ENCODE assay signal across 17 cellular contexts in genomic region chr18:21912339-21913239, GRCh38.
DNase-seq lines count a peak whose midpoint lies in the region; ATAC-seq, FAIRE-seq and TF ChIP-seq lines count a peak whose summit lies in the region.
"Had no signal": no experiment of that assay in that cellular context is flagged by ENCODE, and none has a peak within 500 bp of the region (broad histone marks: within the 10 kb centered on the region; RNA-seq: fewer than 3 reads in every experiment).

No MANE protein-coding gene starts in this region.

- no peak overlapping the region for H3K27ac ChIP-seq in HCT116 (ENCODE audit: low read depth, low read length)
- no peak overlapping the region for H3K27ac ChIP-seq in K562 (ENCODE audit: extremely low read depth, low read depth, low read length)
- no peak overlapping the region for H3K27ac ChIP-seq in HepG2 (ENCODE audit: extremely low read length, insufficient read depth, low read length)
- no peak overlapping the region for H3K27ac ChIP-seq in OCI-LY7 (ENCODE audit: low read depth, low read length, poor library complexity, severe bottlenecking)

- H3K4me3 Mint-ChIP-seq in activated naive CD8-positive, alpha-beta T cell treated with anti-CD3 and anti-CD28 coated beads for 36 hours, result no peak overlapping the region
- H3K4me3 Mint-ChIP-seq: activated naive CD4-positive, alpha-beta T cell treated with anti-CD3 and anti-CD28 coated beads for 36 hours; B cell; brain; natural killer cell treated with Interleukin-12 subunit alpha and Interleukin-12 subunit beta and Interleukin-15 and Interleukin-18, amount 100 ng/mL, for 72 hours had no signal

- ATAC-seq in HCT116 (peak; percentile 66), K562 (0 out of 3 replicates have a peak, but pooled peaks have one; percentile 47), HepG2 (peak; percentile 51)

- intact Hi-C loops in HCT116 (cut with micrococcal nuclease), result loop anchor here (5.0 to 10.0 kb wide), 2 partner anchors 462 to 885 kb away; no protein-coding TSS in a partner anchor
- intact Hi-C loops in K562 (cut with micrococcal nuclease), result loop anchor here (5.0 kb wide), 1 partner anchor 650 kb away; no protein-coding TSS in a partner anchor
- intact Hi-C loops in HepG2 (cut with micrococcal nuclease; ENCODE audit: unreplicated experiment), result loop anchor here (1.0 to 10.0 kb wide), 3 partner anchors 45 to 256 kb away; no protein-coding TSS in a partner anchor
- intact Hi-C loops in OCI-LY7 (cut with micrococcal nuclease; ENCODE audit: unreplicated experiment), result loop anchor here (5.0 kb wide), 1 partner anchor 45 kb away; no protein-coding TSS in a partner anchor

- no peaks in the 10 kb centered on the region for H3K9me3 ChIP-seq in HCT116 (ENCODE audit: control insufficient read depth in 1 of 2, insufficient read depth in 1 of 2, low read depth in 1 of 2, low read length in 2 of 2)
- no peaks in the 10 kb centered on the region for H3K9me3 ChIP-seq in K562 (replicated peaks; ENCODE audit: control insufficient read depth, insufficient read depth, low read depth, low read length)
- H3K9me3 ChIP-seq in HepG2 (ENCODE audit: low read length), result no peaks in the 10 kb centered on the region
- no peaks in the 10 kb centered on the region for H3K9me3 ChIP-seq in OCI-LY7 (ENCODE audit: low read length)

- RAD21 ChIA-PET in HCT116 (lab: Charles Lee; ENCODE audit: low non-redundant PET in 1 of 2, low total read pairs in 2 of 2, uncharacterized antibody in 2 of 2, unreplicated experiment in 2 of 2), result no interaction called here

- no peaks in the 10 kb centered on the region for H4K20me1 ChIP-seq in HCT116 (ENCODE audit: insufficient read depth)
- no peaks in the 10 kb centered on the region for H4K20me1 ChIP-seq in K562 (replicated peaks; ENCODE audit: control insufficient read depth, insufficient read depth, low read length)
- H4K20me1 ChIP-seq in HepG2 (ENCODE audit: insufficient read depth, low read length), result no peaks in the 10 kb centered on the region
- no peaks in the 10 kb centered on the region; the same call in 1 of the 2 replicates for H4K20me1 ChIP-seq in OCI-LY7 (ENCODE audit: insufficient read depth, low read length)

- H3K36me3 ChIP-seq in HCT116 (ENCODE audit: control insufficient read depth in 1 of 2, insufficient read depth in 2 of 2, low read length in 2 of 2) (no peaks in the 10 kb centered on the region), K562 (ENCODE audit: control insufficient read depth, insufficient read depth, low read length) (no peaks in the 10 kb centered on the region), HepG2 (replicated peaks in 1 of 2; ENCODE audit: control insufficient read depth in 1 of 2, insufficient read depth in 2 of 2, low read length in 2 of 2) (no peaks in the 10 kb centered on the region), OCI-LY7 (ENCODE audit: insufficient read depth, low read length) (no peaks in the 10 kb centered on the region)

- H3K9me2 ChIP-seq in HCT116 (ENCODE audit: insufficient read depth) (no peaks in the 10 kb centered on the region), OCI-LY7 (ENCODE audit: insufficient read depth, low read length) (no peaks in the 10 kb centered on the region)

- H2AFZ ChIP-seq in HCT116 (ENCODE audit: low read depth, low read length, poor library complexity, severe bottlenecking) (no peak overlapping the region), K562 (ENCODE audit: low read depth, low read length) (no peak overlapping the region), HepG2 (ENCODE audit: low read length) (no peak overlapping the region), OCI-LY7 (ENCODE audit: low read length) (no peak overlapping the region)

- FAIRE-seq in K562 (lab: Jason Lieb, UNC), result no peak
- no peak for FAIRE-seq in HepG2 (lab: Jason Lieb, UNC)

- peak; percentile 33 for DNase-seq in D341Med (ENCODE audit: low spot score)
- no peak for DNase-seq in HCT116 (ENCODE audit: low read depth, low spot score)
- no peak for DNase-seq in K562 (ENCODE audit: extremely low read depth in 1 of 4, low spot score in 3 of 4)
- DNase-seq in HepG2 (ENCODE audit: low spot score), result no peak
- DNase-seq in T-helper 2 cell, result no peak
- DNase-seq in activated naive CD8-positive, alpha-beta T cell treated with anti-CD3 and anti-CD28 coated beads for 36 hours, result no peak
- no peak for DNase-seq in OCI-LY7 (ENCODE audit: low spot score)
- DNase-seq: activated CD4-positive, alpha-beta T cell treated with anti-CD3 and anti-CD28 coated beads for 4 hours; activated CD8-positive, alpha-beta memory T cell treated with anti-CD3 and anti-CD28 coated beads, Interleukin-2, amount 50 U/mL, for 4 hours; activated naive CD4-positive, alpha-beta T cell treated with anti-CD3 and anti-CD28 coated beads for 36 hours; NCI-H2081 treated with DMSO at 0.1 percent for 48 hours; NCI-H748 treated with DMSO at 0.1 percent for 48 hours; retina; SHP77 treated with DMSO at 0.1 percent for 48 hours had no signal

- H3K9me1 ChIP-seq in K562 (ENCODE audit: control insufficient read depth, insufficient read depth, low read length), result no peaks in the 10 kb centered on the region

- H3K9ac ChIP-seq in HCT116 (ENCODE audit: low read length) (no peak overlapping the region), K562 (ENCODE audit: insufficient read depth in 1 of 2, low read depth in 2 of 2, low read length in 2 of 2) (no peak overlapping the region), HepG2 (ENCODE audit: insufficient read depth, low read depth, low read length) (no peak overlapping the region)

- no peak overlapping the region for H3K27ac Mint-ChIP-seq in activated naive CD8-positive, alpha-beta T cell treated with anti-CD3 and anti-CD28 coated beads for 36 hours
- H3K27ac Mint-ChIP-seq: activated naive CD4-positive, alpha-beta T cell treated with anti-CD3 and anti-CD28 coated beads for 36 hours; B cell; brain; natural killer cell treated with Interleukin-12 subunit alpha and Interleukin-12 subunit beta and Interleukin-15 and Interleukin-18, amount 100 ng/mL, for 72 hours had no signal

- peaks cover 12% of the 10 kb centered on the region for H3K27me3 Mint-ChIP-seq in activated naive CD8-positive, alpha-beta T cell treated with anti-CD3 and anti-CD28 coated beads for 36 hours
- H3K27me3 Mint-ChIP-seq: brain had no signal

- TF ChIP-seq POLR2A in HCT116 (IDR thresholded peaks at IDR 0.05; ENCODE audit: borderline replicate concordance, extremely low read depth, insufficient read depth, insufficient read length), result no peak
- TF ChIP-seq POLR2A in K562 (conservative IDR thresholded peaks at IDR 0.05), result no peak
- TF ChIP-seq POLR2A in HepG2 (IDR thresholded peaks at IDR 0.05; ENCODE audit: insufficient read depth in 1 of 2, low read depth in 2 of 2, low read length in 2 of 2), result no peak

- POLR2A ChIA-PET in HCT116 (lab: Charles Lee), result no interaction called here
- POLR2A ChIA-PET in K562 (lab: Yijun Ruan, JAX), result interaction anchor here (0.9 kb wide), 1 partner anchor 11 kb away, joined by 3 read pairs; no protein-coding TSS in a partner anchor
- POLR2A ChIA-PET in HepG2 (lab: Yijun Ruan, JAX), result no interaction called here
- POLR2A ChIA-PET in OCI-LY7 (lab: Charles Lee), result no interaction called here

- H3K79me2 ChIP-seq in HCT116 (ENCODE audit: insufficient read depth, low read length) (no peaks in the 10 kb centered on the region), K562 (ENCODE audit: control insufficient read depth, insufficient read depth, low read length) (no peaks in the 10 kb centered on the region), HepG2 (ENCODE audit: insufficient read depth, low read length) (no peaks in the 10 kb centered on the region), OCI-LY7 (ENCODE audit: insufficient read depth, low read depth, low read length) (no peaks in the 10 kb centered on the region)

- WGBS in K562 (ENCODE audit: insufficient coverage, low coverage, missing lambda C conversion rate), result 0% methylated on average over 5 of the region's 5 CpGs
- 32% methylated on average over 5 of the region's 5 CpGs for WGBS in HepG2 (ENCODE audit: low lambda C conversion rate)

- H3K36me3 Mint-ChIP-seq in activated naive CD8-positive, alpha-beta T cell treated with anti-CD3 and anti-CD28 coated beads for 36 hours, result no peaks in the 10 kb centered on the region
- H3K36me3 Mint-ChIP-seq: brain; natural killer cell treated with Interleukin-12 subunit alpha and Interleukin-12 subunit beta and Interleukin-15 and Interleukin-18, amount 100 ng/mL, for 72 hours had no signal

- in situ Hi-C loops in K562 (cut with MboI), result loop anchor here (25.0 kb wide), 1 partner anchor 650 kb away; no protein-coding TSS in a partner anchor
- in situ Hi-C loops in HepG2 (cut with HindIII; ENCODE audit: extremely low pct_ligation_motif_present, low pct_unique_long_range_greater_than_20kb), result loop anchor here (5.0 kb wide), 1 partner anchor 650 kb away; no protein-coding TSS in a partner anchor

- H3K4me2 ChIP-seq in HCT116 (ENCODE audit: low read length), result no peak overlapping the region
- no peak overlapping the region for H3K4me2 ChIP-seq in K562 (ENCODE audit: insufficient read depth, low read length)
- no peak overlapping the region for H3K4me2 ChIP-seq in HepG2 (ENCODE audit: low read depth, low read length)
- H3K4me2 ChIP-seq in OCI-LY7 (ENCODE audit: low read length), result no peak overlapping the region

- H3K27me3 ChIP-seq in HCT116 (ENCODE audit: insufficient read depth, low read length) (no peaks in the 10 kb centered on the region), K562 (ENCODE audit: control insufficient read depth in 2 of 2, insufficient read depth in 2 of 2, low read length in 2 of 2) (peaks cover 5 to 11% of the 10 kb centered on the region in 2 experiments; a peak in 4 of 5 replicates), HepG2 (ENCODE audit: control insufficient read depth in 1 of 2, insufficient read depth in 2 of 2, low read length in 2 of 2) (no peaks in the 10 kb centered on the region; a peak in 1 of 5 replicates)

- H3K4me1 Mint-ChIP-seq in activated naive CD8-positive, alpha-beta T cell treated with anti-CD3 and anti-CD28 coated beads for 36 hours, result peaks cover 2% of the 10 kb centered on the region
- H3K4me1 Mint-ChIP-seq: B cell, brain had no signal

- H3K9me3 Mint-ChIP-seq in activated naive CD8-positive, alpha-beta T cell treated with anti-CD3 and anti-CD28 coated beads for 36 hours, result no peaks in the 10 kb centered on the region
- H3K9me3 Mint-ChIP-seq: activated naive CD4-positive, alpha-beta T cell treated with anti-CD3 and anti-CD28 coated beads for 36 hours; natural killer cell treated with Interleukin-12 subunit alpha and Interleukin-12 subunit beta and Interleukin-15 and Interleukin-18, amount 100 ng/mL, for 72 hours had no signal

- TF ChIP-seq CTCF in HCT116 (IDR thresholded peaks at IDR 0.05 in 2 of 3, conservative IDR thresholded peaks at IDR 0.05 in 1 of 3; ENCODE audit: borderline replicate concordance in 1 of 3, insufficient read depth in 1 of 3, low read depth in 2 of 3, low read length in 2 of 3) (peak in 2 of 3 experiments; percentile 14 to 25; a peak in 2 of 6 replicates), K562 (IDR thresholded peaks at IDR 0.05 in 2 of 3, conservative IDR thresholded peaks at IDR 0.05 in 1 of 3; ENCODE audit: insufficient read depth in 2 of 3, low read depth in 1 of 3, low read length in 3 of 3) (peak; percentile 18 to 23 (median 21); a peak in 3 of 6 replicates), HepG2 (CRISPR knock-in tag; IDR thresholded peaks at IDR 0.05) (peak; percentile 52), OCI-LY7 (conservative IDR thresholded peaks at IDR 0.05; ENCODE audit: low read length) (no peak)

- TF ChIP-seq RAD21 in HCT116 (IDR thresholded peaks at IDR 0.05; ENCODE audit: low read depth) (peak; percentile 28; the same call in 1 of the 2 replicates), K562 (CRISPR knock-in tag; conservative IDR thresholded peaks at IDR 0.05 in 1 of 2, IDR thresholded peaks at IDR 0.05 in 1 of 2) (no peak; a peak in 1 of 4 replicates), HepG2 (CRISPR knock-in tag; IDR thresholded peaks at IDR 0.05) (no peak)

- H3K4me1 ChIP-seq in HCT116 (ENCODE audit: control insufficient read depth in 1 of 2, insufficient read depth in 2 of 2, low read length in 2 of 2) (no peaks in the 10 kb centered on the region), K562 (replicated peaks in 1 of 2; ENCODE audit: control insufficient read depth in 2 of 2, insufficient read depth in 2 of 2, low read length in 2 of 2) (no peaks in the 10 kb centered on the region), HepG2 (ENCODE audit: insufficient read depth, low read length) (no peaks in the 10 kb centered on the region), OCI-LY7 (ENCODE audit: insufficient read depth, low read length, poor library complexity, severe bottlenecking) (no peaks in the 10 kb centered on the region)

- H3K4me3 ChIP-seq in HCT116 (replicated peaks in 1 of 2; ENCODE audit: low read depth in 1 of 2, low read length in 2 of 2) (no peak overlapping the region), K562 (no peak overlapping the region), HepG2 (replicated peaks in 1 of 3; ENCODE audit: insufficient read depth in 1 of 3, low read depth in 2 of 3, low read length in 3 of 3) (no peak overlapping the region), OCI-LY7 (ENCODE audit: low read depth, low read length, poor library complexity, severe bottlenecking) (no peak overlapping the region)

- CTCF ChIA-PET in HCT116 (lab: Charles Lee) (no interaction called here), K562 (lab: Yijun Ruan, JAX; ENCODE audit: low intra/inter-chr PET ratio) (no interaction called here), HepG2 (lab: Yijun Ruan, JAX; ENCODE audit: low intra/inter-chr PET ratio, low total read pairs) (no interaction called here), OCI-LY7 (lab: Charles Lee; ENCODE audit: unreplicated experiment) (no interaction called here)

- no TSS peak for BruUV-seq in HCT116 (replicated peaks; lab: Mats Ljungman, UMichigan)
- BruUV-seq in K562 (replicated peaks; lab: Mats Ljungman, UMichigan), result no TSS peak
- no TSS peak for BruUV-seq in HepG2 (replicated peaks; lab: Mats Ljungman, UMichigan)
- no TSS peak for BruUV-seq in OCI-LY7 (replicated peaks; lab: Mats Ljungman, UMichigan)

- no peak for TF ChIP-seq EP300 in K562 (IDR thresholded peaks at IDR 0.05; ENCODE audit: low read length)
- no peak for TF ChIP-seq EP300 in HepG2 (IDR thresholded peaks at IDR 0.05; ENCODE audit: low read depth in 2 of 2, low read length in 2 of 2)
- no peak for TF ChIP-seq EP300 in HepG2 (CRISPR knock-in tag; IDR thresholded peaks at IDR 0.05; ENCODE audit: borderline replicate concordance)
